Comparison of ENCODE assay signal across 8 cellular contexts in the genomic region with DNA sequence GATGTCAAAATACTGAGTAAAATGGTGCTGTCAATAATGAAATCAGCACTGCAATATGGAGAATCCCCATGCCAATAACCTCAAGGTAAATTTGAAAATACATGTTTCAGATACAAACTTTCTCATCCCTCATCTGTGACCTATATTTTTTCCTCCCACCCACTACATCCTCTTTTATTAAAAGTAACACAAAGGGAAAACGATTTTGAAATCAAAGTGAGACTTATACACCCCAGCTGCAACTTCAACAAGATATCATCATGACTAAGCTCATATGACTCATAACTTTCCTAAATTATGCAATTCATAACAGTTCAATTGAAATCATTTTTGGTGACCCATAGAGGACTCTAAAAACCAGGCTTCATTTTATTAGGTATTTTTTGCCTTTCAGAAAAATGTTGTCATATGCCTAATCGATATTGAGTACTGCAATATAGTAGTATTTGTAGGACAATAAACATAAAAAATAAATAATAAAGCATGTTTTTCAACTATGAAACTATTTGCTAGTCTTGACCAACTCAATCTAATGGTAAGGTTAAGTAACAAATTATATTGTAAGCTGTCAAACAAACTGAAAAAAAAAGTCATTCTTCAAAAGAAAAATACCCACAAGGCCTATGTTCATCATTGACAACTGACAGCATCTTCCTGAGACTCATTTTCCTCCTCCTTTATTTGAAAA.
DNase-seq lines count a peak whose midpoint lies in the region; TF ChIP-seq lines count a peak whose summit lies in the region.

No MANE protein-coding gene starts in this region.

- TF ChIP-seq CTCF in GM13977 (IDR thresholded peaks at IDR 0.05; ENCODE audit: extremely low read depth, insufficient read depth, missing control alignments) = no peak

- H3K4me3 ChIP-seq in skeletal muscle cell (ENCODE audit: low read depth, low read length) = no peak overlapping the region

- in situ Hi-C loops in GM13977 (cut with MboI; ENCODE audit: low pct_unique_long_range_greater_than_20kb, low sequenced_read_pairs, unreplicated experiment) = no loop called here

- peak; percentile 42 for DNase-seq in GM13977 (ENCODE audit: low spot score)
- peak; percentile 92 for DNase-seq in OCI-M1 (lab: John Stamatoyannopoulos, UW)
- DNase-seq in dedifferentiated amniotic fluid mesenchymal stem cell (ENCODE audit: extremely low spot score) = peak; percentile 81
- DNase-seq in skeletal muscle cell (ENCODE audit: low read depth) = peak; percentile 53
- DNase-seq in NCI-H510A (lab: John Stamatoyannopoulos, UW) = no peak
- no peak for DNase-seq in KG1 (lab: John Stamatoyannopoulos, UW)
- no peak for DNase-seq in NCI-H2107 (lab: John Stamatoyannopoulos, UW)
- no peak for DNase-seq in HuH-7 (ENCODE audit: low spot score)

Comparison
In these comparisons a context has a peak if more than half of its experiments do, and no peak if none do; other contexts are left out.
1. DNase-seq: peak in GM13977 (single experiment), OCI-M1 (single experiment), dedifferentiated amniotic fluid mesenchymal stem cell (single experiment) and skeletal muscle cell (single experiment); none in NCI-H510A (single experiment), KG1 (single experiment), NCI-H2107 (single experiment) and HuH-7 (single experiment).